ENCODE assay signal across 1 cellular context in the genomic region with DNA sequence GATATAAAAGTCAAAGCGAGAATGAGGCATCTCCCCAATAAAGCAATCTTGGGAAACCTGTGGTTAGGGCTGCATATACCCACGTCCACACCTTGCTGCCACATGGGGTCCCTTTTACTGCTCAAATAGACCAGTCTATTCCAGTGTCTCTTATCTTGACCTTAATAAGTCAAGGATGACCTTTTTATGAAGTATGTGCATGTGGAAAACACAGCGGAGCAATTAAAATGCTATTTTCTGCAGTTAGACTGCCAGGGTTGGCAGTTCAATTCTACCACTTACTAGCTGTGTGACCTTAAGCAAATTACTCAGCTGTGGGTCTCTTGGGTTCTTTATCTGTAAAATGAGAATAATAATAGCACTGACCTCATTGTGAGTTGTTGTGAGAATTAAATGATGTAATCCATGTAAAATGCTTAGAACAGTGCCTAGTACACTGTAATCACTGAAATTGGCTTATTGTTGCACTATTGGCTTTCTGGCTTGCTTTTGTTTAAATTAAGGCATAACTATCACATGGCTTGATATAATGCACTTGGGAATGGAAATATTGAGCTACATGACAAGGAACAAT.
A peak's percentile ranks its signal among the peaks of the same experiment; 100 is the strongest.
TF ChIP-seq lines count a peak whose summit lies in the region.

No MANE protein-coding gene starts in this region.

TF ChIP-seq in HEK293, 187 proteins besides CTCF, POLR2A, EP300 and RAD21 (continued from another document and continues in another):
- 0 out of 2 replicates have a peak, but pooled peaks have one; percentile 43 for TF ChIP-seq ZFP37 (tag by site-specific recombination; IDR thresholded peaks at IDR 0.05)
- no peak for TF ChIP-seq ZNF404 (tag by site-specific recombination; IDR thresholded peaks at IDR 0.05)
- no peak for TF ChIP-seq ZNF488 (tag by site-specific recombination; IDR thresholded peaks at IDR 0.05)
- no peak for TF ChIP-seq ZNF610 (tag by site-specific recombination; IDR thresholded peaks at IDR 0.05; ENCODE audit: borderline replicate concordance)
- peak; percentile 69; the same call in 1 of the 2 replicates for TF ChIP-seq ZSCAN30 (tag by site-specific recombination; IDR thresholded peaks at IDR 0.05)
- TF ChIP-seq ZNF677 (tag by site-specific recombination; IDR thresholded peaks at IDR 0.05): no peak
- peak; percentile 87 for TF ChIP-seq OSR2 (tag by site-specific recombination; IDR thresholded peaks at IDR 0.05)
- peak; percentile 84 for TF ChIP-seq ZSCAN23 (tag by site-specific recombination; IDR thresholded peaks at IDR 0.05)
- no peak for TF ChIP-seq ZNF132 (tag by site-specific recombination; IDR thresholded peaks at IDR 0.05; ENCODE audit: borderline replicate concordance)
- no peak for TF ChIP-seq GLIS2 (tag by site-specific recombination; IDR thresholded peaks at IDR 0.05)
- TF ChIP-seq, protein P1, sequence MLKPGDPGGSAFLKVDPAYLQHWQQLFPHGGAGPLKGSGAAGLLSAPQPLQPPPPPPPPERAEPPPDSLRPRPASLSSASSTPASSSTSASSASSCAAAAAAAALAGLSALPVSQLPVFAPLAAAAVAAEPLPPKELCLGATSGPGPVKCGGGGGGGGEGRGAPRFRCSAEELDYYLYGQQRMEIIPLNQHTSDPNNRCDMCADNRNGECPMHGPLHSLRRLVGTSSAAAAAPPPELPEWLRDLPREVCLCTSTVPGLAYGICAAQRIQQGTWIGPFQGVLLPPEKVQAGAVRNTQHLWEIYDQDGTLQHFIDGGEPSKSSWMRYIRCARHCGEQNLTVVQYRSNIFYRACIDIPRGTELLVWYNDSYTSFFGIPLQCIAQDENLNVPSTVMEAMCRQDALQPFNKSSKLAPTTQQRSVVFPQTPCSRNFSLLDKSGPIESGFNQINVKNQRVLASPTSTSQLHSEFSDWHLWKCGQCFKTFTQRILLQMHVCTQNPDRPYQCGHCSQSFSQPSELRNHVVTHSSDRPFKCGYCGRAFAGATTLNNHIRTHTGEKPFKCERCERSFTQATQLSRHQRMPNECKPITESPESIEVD (tag by site-specific recombination; IDR thresholded peaks at IDR 0.05): peak; percentile 97
- no peak for TF ChIP-seq KLF16 (tag by site-specific recombination; IDR thresholded peaks at IDR 0.05)
- no peak for TF ChIP-seq ZBTB48 (tag by site-specific recombination; IDR thresholded peaks at IDR 0.05)
- 0 out of 2 replicates have a peak, but pooled peaks have one; percentile 32 for TF ChIP-seq SP3 (tag by site-specific recombination; IDR thresholded peaks at IDR 0.05)
- TF ChIP-seq ZBTB21 (tag by site-specific recombination; IDR thresholded peaks at IDR 0.05): peak; percentile 89
- peak; percentile 93 for TF ChIP-seq ZNF24 (tag by site-specific recombination; IDR thresholded peaks at IDR 0.05)
- TF ChIP-seq ZNF274 (IDR thresholded peaks at IDR 0.05; ENCODE audit: low read length): no peak
- TF ChIP-seq ZNF274 (tag by site-specific recombination; IDR thresholded peaks at IDR 0.05; ENCODE audit: borderline replicate concordance): no peak
- 0 out of 2 replicates have a peak, but pooled peaks have one; percentile 27 for TF ChIP-seq ZBTB8A (tag by site-specific recombination; IDR thresholded peaks at IDR 0.05)
- 0 out of 2 replicates have a peak, but pooled peaks have one; percentile 28 for TF ChIP-seq ZNF19 (tag by site-specific recombination; IDR thresholded peaks at IDR 0.05; ENCODE audit: low read depth)
- no peak for TF ChIP-seq MZF1 (tag by site-specific recombination; IDR thresholded peaks at IDR 0.05; ENCODE audit: borderline replicate concordance)
- TF ChIP-seq ZNF350 (tag by site-specific recombination; IDR thresholded peaks at IDR 0.05): no peak
- no peak for TF ChIP-seq ZNF148 (tag by site-specific recombination; IDR thresholded peaks at IDR 0.05; ENCODE audit: borderline replicate concordance)
- TF ChIP-seq SCRT1 (tag by site-specific recombination; IDR thresholded peaks at IDR 0.05; ENCODE audit: borderline replicate concordance): no peak; the same call in 1 of the 2 replicates
- peak; percentile 52; the same call in 1 of the 2 replicates for TF ChIP-seq YY1 (tag by site-specific recombination; IDR thresholded peaks at IDR 0.05)
- no peak; the same call in 1 of the 2 replicates for TF ChIP-seq ZNF623 (tag by site-specific recombination; IDR thresholded peaks at IDR 0.05)
- TF ChIP-seq ZNF155 (tag by site-specific recombination; IDR thresholded peaks at IDR 0.05): no peak
- peak; percentile 94 for TF ChIP-seq ZNF843 (tag by site-specific recombination; IDR thresholded peaks at IDR 0.05)
- TF ChIP-seq ZSCAN4 (tag by site-specific recombination; IDR thresholded peaks at IDR 0.05): 0 out of 2 replicates have a peak, but pooled peaks have one; percentile 59
- peak; percentile 96 for TF ChIP-seq GLIS1 (tag by site-specific recombination; IDR thresholded peaks at IDR 0.05)
- TF ChIP-seq ZNF10 (tag by site-specific recombination; IDR thresholded peaks at IDR 0.05): peak; percentile 68
- peak; percentile 95 for TF ChIP-seq FEZF1 (tag by site-specific recombination; IDR thresholded peaks at IDR 0.05)
- no peak for TF ChIP-seq ZNF311 (tag by site-specific recombination; IDR thresholded peaks at IDR 0.05; ENCODE audit: borderline replicate concordance)
- 0 out of 2 replicates have a peak, but pooled peaks have one; percentile 25 for TF ChIP-seq ZNF335 (tag by site-specific recombination; conservative IDR thresholded peaks at IDR 0.05)
- peak; percentile 54 for TF ChIP-seq ZNF660 (tag by site-specific recombination; IDR thresholded peaks at IDR 0.05)
- peak; percentile 87 for TF ChIP-seq ZBTB17 (tag by site-specific recombination; IDR thresholded peaks at IDR 0.05)
- no peak for TF ChIP-seq ZNF513 (tag by site-specific recombination; IDR thresholded peaks at IDR 0.05)
- TF ChIP-seq ZNF169 (tag by site-specific recombination; IDR thresholded peaks at IDR 0.05): no peak
- TF ChIP-seq ZNF366 (tag by site-specific recombination; conservative IDR thresholded peaks at IDR 0.05): peak; percentile 87
- TF ChIP-seq EGR2 (tag by site-specific recombination; IDR thresholded peaks at IDR 0.05; ENCODE audit: low read depth): no peak
- TF ChIP-seq TSHZ1 (tag by site-specific recombination; IDR thresholded peaks at IDR 0.05; ENCODE audit: borderline replicate concordance): peak; percentile 86
- no peak for TF ChIP-seq ZFHX2 (tag by site-specific recombination; conservative IDR thresholded peaks at IDR 0.05)
- no peak for TF ChIP-seq ZNF174 (tag by site-specific recombination; IDR thresholded peaks at IDR 0.05)
- TF ChIP-seq ZNF280C (tag by site-specific recombination; IDR thresholded peaks at IDR 0.05): no peak
- TF ChIP-seq ZNF433 (tag by site-specific recombination; IDR thresholded peaks at IDR 0.05; ENCODE audit: low read depth): no peak
- TF ChIP-seq OVOL3 (tag by site-specific recombination; IDR thresholded peaks at IDR 0.05): 0 out of 2 replicates have a peak, but pooled peaks have one; percentile 60
- TF ChIP-seq ZNF629 (tag by site-specific recombination; IDR thresholded peaks at IDR 0.05): peak; percentile 97
- TF ChIP-seq ZNF76 (tag by site-specific recombination; IDR thresholded peaks at IDR 0.05; ENCODE audit: borderline replicate concordance, low read depth): 0 out of 2 replicates have a peak, but pooled peaks have one; percentile 54
- TF ChIP-seq ZNF645 (tag by site-specific recombination; IDR thresholded peaks at IDR 0.05): no peak
